Comparison of ENCODE assay signal across 19 cellular contexts in the genomic region with DNA sequence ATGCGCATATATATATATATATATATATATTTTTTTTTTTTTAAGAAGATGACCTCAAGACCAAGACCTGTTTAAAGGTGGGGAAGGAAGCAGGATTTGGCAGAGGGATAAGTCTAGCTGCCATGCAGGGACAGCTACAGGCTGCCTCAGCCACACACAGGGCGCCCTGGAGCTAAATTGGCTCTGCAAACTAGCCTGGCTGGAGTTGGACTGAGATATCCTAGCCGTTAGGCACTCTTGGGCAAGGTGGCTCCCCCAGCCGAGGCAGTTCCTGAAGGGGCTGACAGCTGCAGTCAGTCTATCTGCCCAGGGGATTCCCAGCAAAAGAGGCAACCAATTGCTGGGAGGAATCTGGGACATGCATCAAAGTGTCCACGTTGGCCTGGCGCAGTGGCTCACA.
A peak's percentile ranks its signal among the peaks of the same experiment; 100 is the strongest.
DNase-seq lines count a peak whose midpoint lies in the region; ATAC-seq and TF ChIP-seq lines count a peak whose summit lies in the region.
"Had no signal": no experiment of that assay in that cellular context is flagged by ENCODE, and none has a peak within 500 bp of the region (broad histone marks: within the 10 kb centered on the region; RNA-seq: fewer than 3 reads in every experiment).

No MANE protein-coding gene starts in this region.

- TF ChIP-seq CTCF in C4-2B (conservative IDR thresholded peaks at IDR 0.05) = no peak
- no peak for TF ChIP-seq CTCF in VCaP (conservative IDR thresholded peaks at IDR 0.05)

- H3K27ac ChIP-seq in C4-2B = 0 out of 2 replicates have a peak overlapping the region, but pooled peaks have one; percentile 4
- H3K27ac ChIP-seq in VCaP = peak overlapping the region; percentile 75

- ATAC-seq in activated CD4-positive, CD25-positive, alpha-beta regulatory T cell treated with anti-CD3 and anti-CD28 coated beads, Interleukin-2, amount 50 U/mL, for 24 hours = no peak
- no peak for ATAC-seq in HG02884 (IDR thresholded peaks at IDR 0.05; ENCODE audit: unreplicated experiment)
- ATAC-seq: A549; CD8-positive, alpha-beta T cell had no signal

- DNase-seq in ELF-1 (ENCODE audit: low read depth, low spot score) (peak; percentile 85), islet precursor cell (peak; percentile 91), T-helper 1 cell (no peak), AML-193 (lab: John Stamatoyannopoulos, UW) (no peak)
- DNase-seq: 8988T; ACHN; C1 segment of cervical spinal cord; CD4-positive, CD25-positive, alpha-beta regulatory T cell; CD8-positive, alpha-beta T cell; DMS 273 treated with DMSO at 0.1 percent for 48 hours; DMS79; GOT3; H7; HCEC 1CT had no signal

Comparison
In these comparisons a context has a peak if more than half of its experiments do, and no peak if none do; other contexts are left out.
1. DNase-seq: peak in ELF-1 (single experiment) and islet precursor cell (single experiment); none in T-helper 1 cell (0 of 5) and AML-193 (0 of 2).